1 cellular context compared by ENCODE assay signal in genomic region chr16:87471278-87472141, GRCh38.
TF ChIP-seq lines count a peak whose summit lies in the region.

No MANE protein-coding gene starts in this region.

TF ChIP-seq in liver, 16 proteins besides CTCF, POLR2A, EP300 and RAD21 (continued from another document):
- TF ChIP-seq REST (IDR thresholded peaks at IDR 0.05) (no peak), FOXA1 (IDR thresholded peaks at IDR 0.05) (no peak), HNF4A (conservative IDR thresholded peaks at IDR 0.05) (peak; percentile 30 to 65), HNF4G (IDR thresholded peaks at IDR 0.05) (peak; percentile 29), ATF3 (IDR thresholded peaks at IDR 0.05) (no peak), SP1 (IDR thresholded peaks at IDR 0.05) (peak; percentile 15), JUND (IDR thresholded peaks at IDR 0.05) (no peak), YY1 (IDR thresholded peaks at IDR 0.05) (no peak)
